9 cellular contexts compared by ENCODE assay signal in genomic region chr7:129122086-129122750, GRCh38. TPM values are rescaled to one million over a fixed set of nuclear protein-coding genes. Genes with fewer than 3 reads are reported as not detected.
A peak's percentile ranks its signal among the peaks of the same experiment; 100 is the strongest.
DNase-seq lines count a peak whose midpoint lies in the region; ATAC-seq and TF ChIP-seq lines count a peak whose summit lies in the region.
"Had no signal": no experiment of that assay in that cellular context is flagged by ENCODE, and none has a peak within 500 bp of the region (broad histone marks: within the 10 kb centered on the region; RNA-seq: fewer than 3 reads in every experiment).

No MANE protein-coding gene starts in this region.

- peaks cover 25% of the 10 kb centered on the region for H3K4me1 Mint-ChIP-seq in activated CD8-positive, alpha-beta T cell treated with anti-CD3 and anti-CD28 coated beads for 36 hours (ENCODE audit: low read depth)

- in situ Hi-C loops in brain microvascular endothelial cell (cut with HindIII; ENCODE audit: low pct_ligation_motif_present, low sequenced_read_pairs), result no loop called here

- POLR2A ChIA-PET in activated CD8-positive, alpha-beta T cell treated with anti-CD3 and anti-CD28 coated beads for 36 hours (lab: Charles Lee), result interaction anchor here (1.0 to 1.6 kb wide), 2 partner anchors 22 to 31 kb away, joined by 3 to 4 read pairs; partner anchors contain the start of gene TSPAN33

- H3K27ac ChIP-seq in brain microvascular endothelial cell (no peak overlapping the region), testis (no peak overlapping the region)

- peaks cover 9% of the 10 kb centered on the region for H3K9me3 Mint-ChIP-seq in activated CD8-positive, alpha-beta T cell treated with anti-CD3 and anti-CD28 coated beads for 36 hours

- H3K27me3 ChIP-seq in brain microvascular endothelial cell (replicated peaks) (peaks cover 4% of the 10 kb centered on the region), testis (no peaks in the 10 kb centered on the region)

- peaks cover 4% of the 10 kb centered on the region for H3K27me3 Mint-ChIP-seq in activated CD8-positive, alpha-beta T cell treated with anti-CD3 and anti-CD28 coated beads for 36 hours

- TF ChIP-seq CTCF in GM10266 (IDR thresholded peaks at IDR 0.05; ENCODE audit: control insufficient read depth, insufficient read depth, low read depth, missing control alignments) (no peak), brain microvascular endothelial cell (IDR thresholded peaks at IDR 0.05; ENCODE audit: low read depth, low read length, missing control alignments) (no peak), testis (IDR thresholded peaks at IDR 0.05) (no peak)
- TF ChIP-seq CTCF in activated CD8-positive, alpha-beta T cell treated with anti-CD3 and anti-CD28 coated beads for 36 hours (IDR thresholded peaks at IDR 0.05), result no peak

- CTCF ChIA-PET in activated CD8-positive, alpha-beta T cell treated with anti-CD3 and anti-CD28 coated beads for 36 hours (lab: Charles Lee), result interaction anchor here (0.8 to 1.0 kb wide), 4 partner anchors 8 to 33 kb away, joined by 3 read pairs; no protein-coding TSS in a partner anchor

- H3K4me3 ChIP-seq in brain microvascular endothelial cell (ENCODE audit: low read depth, low read length) (no peak overlapping the region), testis (no peak overlapping the region)

- H3K36me3 ChIP-seq in brain microvascular endothelial cell (replicated peaks), result no peaks in the 10 kb centered on the region
- H3K36me3 ChIP-seq in testis (ENCODE audit: low read depth, missing control alignments), result no peaks in the 10 kb centered on the region

- TF ChIP-seq POLR2A in testis (IDR thresholded peaks at IDR 0.05), result no peak

- DNase-seq in GM10266 (ENCODE audit: extremely low spot score) (peak; percentile 54), islet precursor cell (no peak), brain microvascular endothelial cell (no peak), testis (no peak), NCI-H446 treated with DMSO at 0.1 percent for 48 hours (lab: John Stamatoyannopoulos, UW) (no peak)
- DNase-seq in activated CD8-positive, alpha-beta T cell treated with anti-CD3 and anti-CD28 coated beads for 36 hours, result no peak
- DNase-seq: NCI-H69 had no signal

- ATAC-seq in GM19324 (IDR thresholded peaks at IDR 0.05; ENCODE audit: low FRiP score, unreplicated experiment) (peak; percentile 64), HG02970 (IDR thresholded peaks at IDR 0.05; ENCODE audit: low FRiP score, unreplicated experiment) (peak; percentile 43)
- peak; percentile 52 for ATAC-seq in activated CD8-positive, alpha-beta T cell treated with anti-CD3 and anti-CD28 coated beads for 36 hours

- intact Hi-C loops in activated CD8-positive, alpha-beta T cell treated with anti-CD3 and anti-CD28 coated beads for 36 hours (cut with micrococcal nuclease), result no loop called here
- intact Hi-C loops in testis (cut with DNase I; ENCODE audit: low total_unique reads), result no loop called here

- H3K4me1 ChIP-seq in testis, result no peaks in the 10 kb centered on the region

- H3K36me3 Mint-ChIP-seq in activated CD8-positive, alpha-beta T cell treated with anti-CD3 and anti-CD28 coated beads for 36 hours (ENCODE audit: low read depth), result peaks cover 5% of the 10 kb centered on the region

- WGBS in testis, 2 donors, result 78 to 91% methylated on average over 2 of the region's 2 CpGs

- peak overlapping the region; percentile 69 for H3K27ac Mint-ChIP-seq in activated CD8-positive, alpha-beta T cell treated with anti-CD3 and anti-CD28 coated beads for 36 hours

- H3K4me3 Mint-ChIP-seq in activated CD8-positive, alpha-beta T cell treated with anti-CD3 and anti-CD28 coated beads for 36 hours, result no peak overlapping the region

- no peaks in the 10 kb centered on the region for H3K9me3 ChIP-seq in testis

RNA-seq across cellular contexts. Expression of gene TSPAN33, which starts 22.3 kb away (rescaled TPM):
- 10 to 100 TPM in 1 of 2 experiments, 1 to 10 TPM in 1; 9.3 to 11.0 TPM for total RNA-seq in activated CD8-positive, alpha-beta T cell treated with anti-CD3 and anti-CD28 coated beads for 36 hours
- 10 to 100 TPM; 25.7 to 35.7 TPM for total RNA-seq in testis
- 35.9 TPM for polyA plus RNA-seq in testis (ENCODE audit: insufficient read depth, low read depth, low replicate concordance)
